ENCODE assay signal across 1 cellular context in the genomic region with DNA sequence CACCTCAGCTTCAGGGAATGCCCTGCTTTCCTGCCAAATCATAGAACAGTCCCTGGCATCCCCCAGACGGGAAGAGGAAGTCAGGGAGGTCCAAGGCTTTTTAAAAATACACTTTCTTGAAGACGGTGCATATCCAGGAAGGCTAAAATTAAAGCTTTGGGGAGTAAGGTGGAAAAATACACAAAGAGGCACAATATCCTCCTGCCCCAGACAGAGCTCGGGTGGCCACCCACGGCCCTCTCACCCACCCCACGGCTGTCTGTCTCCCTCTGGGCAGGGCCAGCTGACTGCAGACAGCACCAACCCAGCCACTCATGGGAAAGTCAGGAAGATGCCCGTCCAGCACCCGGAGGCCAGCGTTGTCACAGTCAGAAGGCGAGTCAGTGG.
TF ChIP-seq lines count a peak whose summit lies in the region.

No MANE protein-coding gene starts in this region.

TF ChIP-seq in A549, 52 proteins besides CTCF, POLR2A, EP300 and RAD21 (continued from another document):
- no peak for TF ChIP-seq PBX3 (IDR thresholded peaks at IDR 0.05)
- TF ChIP-seq BHLHE40 (IDR thresholded peaks at IDR 0.05; ENCODE audit: low read depth, low read length), result no peak
- no peak for TF ChIP-seq SMC3 (IDR thresholded peaks at IDR 0.05)
- TF ChIP-seq BCL3 (IDR thresholded peaks at IDR 0.05), result no peak
- TF ChIP-seq CBX2 (IDR thresholded peaks at IDR 0.05; ENCODE audit: borderline replicate concordance, low read depth), result no peak
